11 cellular contexts compared by ENCODE assay signal in genomic region chr16:14015948-14016347, GRCh38. TPM values are rescaled to one million over a fixed set of nuclear protein-coding genes. Genes with fewer than 3 reads are reported as not detected.
A peak's percentile ranks its signal among the peaks of the same experiment; 100 is the strongest.
DNase-seq lines count a peak whose midpoint lies in the region; ATAC-seq, FAIRE-seq and TF ChIP-seq lines count a peak whose summit lies in the region.
"Had no signal": no experiment of that assay in that cellular context is flagged by ENCODE, and none has a peak within 500 bp of the region (broad histone marks: within the 10 kb centered on the region; RNA-seq: fewer than 3 reads in every experiment).

No MANE protein-coding gene starts in this region.

- no peak for FAIRE-seq in pancreas (lab: Jason Lieb, UNC)

- no peak overlapping the region for H3K4me3 Mint-ChIP-seq in activated CD4-positive, alpha-beta memory T cell treated with anti-CD3 and anti-CD28 coated beads, Interleukin-2, amount 10 ng/mL, durations not matched to agents 7 days and 5 days
- H3K4me3 Mint-ChIP-seq: activated T-cell treated with anti-CD3 and anti-CD28 coated beads, Interleukin-2, amount 50 U/mL, for 72 hours had no signal

- H3K27ac Mint-ChIP-seq in activated CD4-positive, alpha-beta memory T cell treated with anti-CD3 and anti-CD28 coated beads, Interleukin-2, amount 10 ng/mL, durations not matched to agents 7 days and 5 days, result no peak overlapping the region
- H3K27ac Mint-ChIP-seq: activated T-cell treated with anti-CD3 and anti-CD28 coated beads, Interleukin-2, amount 50 U/mL, for 72 hours had no signal

- no peaks in the 10 kb centered on the region for H3K36me3 ChIP-seq in pancreas

- no peaks in the 10 kb centered on the region for H3K4me1 Mint-ChIP-seq in activated CD4-positive, alpha-beta memory T cell treated with anti-CD3 and anti-CD28 coated beads, Interleukin-2, amount 10 ng/mL, durations not matched to agents 7 days and 5 days

- ATAC-seq in pancreas (peak; percentile 19 to 50 (median 46)), GM19351 (IDR thresholded peaks at IDR 0.05; ENCODE audit: unreplicated experiment) (no peak), HG03045 (IDR thresholded peaks at IDR 0.05; ENCODE audit: unreplicated experiment) (no peak)
- ATAC-seq: activated T-cell treated with anti-CD3 and anti-CD28 coated beads, Interleukin-2, amount 50 U/mL, for 72 hours had no signal

- CTCF ChIA-PET in activated CD4-positive, alpha-beta memory T cell treated with anti-CD3 and anti-CD28 coated beads, Interleukin-2, amount 10 ng/mL, durations not matched to agents 7 days and 5 days (lab: Charles Lee), result no interaction called here

- TF ChIP-seq CTCF in pancreas (IDR thresholded peaks at IDR 0.05), result no peak

- no peaks in the 10 kb centered on the region for H3K9me3 ChIP-seq in pancreas

- H3K27me3 ChIP-seq in pancreas, result no peaks in the 10 kb centered on the region

- H3K9me3 Mint-ChIP-seq in activated CD4-positive, alpha-beta memory T cell treated with anti-CD3 and anti-CD28 coated beads, Interleukin-2, amount 10 ng/mL, durations not matched to agents 7 days and 5 days, result no peaks in the 10 kb centered on the region
- H3K9me3 Mint-ChIP-seq: activated T-cell treated with anti-CD3 and anti-CD28 coated beads, Interleukin-2, amount 50 U/mL, for 72 hours had no signal

- H3K27ac ChIP-seq in pancreas, result peak overlapping the region in 3 of 4 donors; percentile 16 to 75 (median 59)

- H3K4me3 ChIP-seq in pancreas, result peak overlapping the region in 2 of 4 donors; percentile 12 to 14

- POLR2A ChIA-PET in activated CD4-positive, alpha-beta memory T cell treated with anti-CD3 and anti-CD28 coated beads, Interleukin-2, amount 10 ng/mL, durations not matched to agents 7 days and 5 days (lab: Charles Lee), result no interaction called here

- H3K36me3 Mint-ChIP-seq in activated CD4-positive, alpha-beta memory T cell treated with anti-CD3 and anti-CD28 coated beads, Interleukin-2, amount 10 ng/mL, durations not matched to agents 7 days and 5 days (ENCODE audit: low read depth), result no peaks in the 10 kb centered on the region

- DNase-seq in CD1c-positive myeloid dendritic cell (ENCODE audit: extremely low spot score) (peak; percentile 86), RPMI7951 (ENCODE audit: low read depth) (peak; percentile 85), fibroblast of peridontal ligament (ENCODE audit: extremely low read depth) (peak; percentile 89), pancreas (peak in 1 of 6 donors; percentile 29), posterior cingulate gyrus (no peak)
- DNase-seq in activated CD4-positive, alpha-beta memory T cell treated with anti-CD3 and anti-CD28 coated beads, Interleukin-2, amount 10 ng/mL, durations not matched to agents 7 days and 5 days, result no peak
- DNase-seq: activated T-cell treated with anti-CD3 and anti-CD28 coated beads, Interleukin-2, amount 50 U/mL, for 72 hours; Karpas-422; stimulated activated CD4-positive, alpha-beta T cell treated with anti-CD3 and anti-CD28 coated beads, Interleukin-4, amount 100 ng/mL, for 4 hours had no signal

- 35 to 46% methylated on average over 2 of the region's 2 CpGs for WGBS in pancreas, 2 donors

- H3K4me1 ChIP-seq in pancreas, result peaks cover 13 to 29% (median 27%) of the 10 kb centered on the region in 3 donors

- intact Hi-C loops in pancreas (cut with DNase I) (no loop called here), posterior cingulate gyrus (cut with DNase I) (no loop called here)

- H3K27me3 Mint-ChIP-seq in activated CD4-positive, alpha-beta memory T cell treated with anti-CD3 and anti-CD28 coated beads, Interleukin-2, amount 10 ng/mL, durations not matched to agents 7 days and 5 days, result peaks cover 5% of the 10 kb centered on the region

RNA-seq across cellular contexts. Expression of gene MRTFB, which starts 55.2 kb away (rescaled TPM):
- total RNA-seq in RPMI7951 (2014; rRNA removed; shearing (Covaris generic)), result 6.2 and 6.4 TPM in 2 replicates
- 10 to 100 TPM; 20.6 to 36.6 (median 26.8) TPM for total RNA-seq in pancreas
- polyA plus RNA-seq in pancreas, result 1 to 10 TPM; 8.7 to 9.7 TPM
- 10 to 100 TPM; 12.5 to 13.6 TPM for total RNA-seq in activated CD4-positive, alpha-beta memory T cell treated with anti-CD3 and anti-CD28 coated beads, Interleukin-2, amount 10 ng/mL, durations not matched to agents 7 days and 5 days

Comparison
In these comparisons a context has a peak if more than half of its experiments do, and no peak if none do; other contexts are left out.
1. DNase-seq: peak in CD1c-positive myeloid dendritic cell (single experiment), RPMI7951 (single experiment) and fibroblast of peridontal ligament (single experiment); none in activated CD4-positive, alpha-beta memory T cell treated with anti-CD3 and anti-CD28 coated beads, Interleukin-2, amount 10 ng/mL, durations not matched to agents 7 days and 5 days (single experiment) and posterior cingulate gyrus (0 of 10).
2. ATAC-seq: peak in pancreas (4 of 4); none in GM19351 (single experiment) and HG03045 (single experiment).